27 cellular contexts compared by ENCODE assay signal in genomic region chr17:59401274-59401673, GRCh38.
DNase-seq lines count a peak whose midpoint lies in the region; ATAC-seq, FAIRE-seq and TF ChIP-seq lines count a peak whose summit lies in the region.
"Had no signal": no experiment of that assay in that cellular context is flagged by ENCODE, and none has a peak within 500 bp of the region (broad histone marks: within the 10 kb centered on the region; RNA-seq: fewer than 3 reads in every experiment).

No MANE protein-coding gene starts in this region.

- no peak overlapping the region for H3K4me3 Mint-ChIP-seq in CD8-positive, alpha-beta T cell
- H3K4me3 Mint-ChIP-seq: activated CD8-positive, alpha-beta memory T cell treated with anti-CD3 and anti-CD28 coated beads, Interleukin-2, amount 10 ng/mL, durations not matched to agents 7 days and 5 days; activated T-cell treated with anti-CD3 and anti-CD28 coated beads, Interleukin-2, amount 50 U/mL, for 72 hours; IgD-negative memory B cell; naive B cell had no signal

- FAIRE-seq in D721Med (lab: Jason Lieb, UNC): no peak

- H3K9me2 ChIP-seq in SK-N-SH: no peaks in the 10 kb centered on the region

- no peaks in the 10 kb centered on the region for H3K79me2 ChIP-seq in SK-N-SH (ENCODE audit: insufficient read depth)

- no peak overlapping the region for H3K27ac ChIP-seq in CD8-positive, alpha-beta T cell (ENCODE audit: low read depth, low read length)
- H3K27ac ChIP-seq in SK-N-SH (ENCODE audit: low read depth in 2 of 2, low read length in 1 of 2): peak overlapping the region; percentile 1 to 91; a peak in 2 of 4 replicates
- peak overlapping the region; percentile 6 for H3K27ac ChIP-seq in psoas muscle
- H3K27ac ChIP-seq in esophagus squamous epithelium: peak overlapping the region in 2 of 4 donors; percentile 15 to 51
- H3K27ac ChIP-seq: C4-2B, SJCRH30 had no signal

- intact Hi-C loops in CD8-positive, alpha-beta T cell (cut with DNase I, micrococcal nuclease): no loop called here
- intact Hi-C loops in psoas muscle (cut with DNase I) (no loop called here), esophagus squamous epithelium (cut with DNase I) (no loop called here)

- WGBS in SK-N-SH (ENCODE audit: low lambda C conversion rate): 91% methylated on average over 3 of the region's 3 CpGs
- 66 to 92% (median 78%) methylated on average over 3 of the region's 3 CpGs for WGBS in psoas muscle, 3 donors
- 86 to 96% methylated on average over 3 of the region's 3 CpGs for WGBS in esophagus squamous epithelium, 2 donors

- peak overlapping the region; percentile 43 for H3K27ac Mint-ChIP-seq in CD8-positive, alpha-beta T cell
- H3K27ac Mint-ChIP-seq: activated CD8-positive, alpha-beta memory T cell treated with anti-CD3 and anti-CD28 coated beads, Interleukin-2, amount 10 ng/mL, durations not matched to agents 7 days and 5 days; activated T-cell treated with anti-CD3 and anti-CD28 coated beads, Interleukin-2, amount 50 U/mL, for 72 hours; type B pancreatic cell had no signal

- TF ChIP-seq POLR2A in esophagus squamous epithelium (IDR thresholded peaks at IDR 0.05): no peak

- H3K36me3 ChIP-seq in CD8-positive, alpha-beta T cell (ENCODE audit: insufficient read depth, low read length): peaks cover 16% of the 10 kb centered on the region
- H3K36me3 ChIP-seq in SK-N-SH (replicated peaks in 1 of 2; ENCODE audit: control insufficient read depth in 1 of 2, insufficient read depth in 2 of 2, low read length in 1 of 2) (peaks cover 0 to 9% of the 10 kb centered on the region in 2 experiments), endocrine pancreas (ENCODE audit: control insufficient read depth, insufficient read depth, low read length) (peaks cover 10% of the 10 kb centered on the region), psoas muscle (ENCODE audit: insufficient read depth in 1 of 2, low read depth in 1 of 2) (peaks cover 0 to 76% of the 10 kb centered on the region in 2 donors), esophagus squamous epithelium (peaks cover 0 to 76% (median 4%) of the 10 kb centered on the region in 3 donors)
- H3K36me3 ChIP-seq: SJCRH30 had no signal

- no peaks in the 10 kb centered on the region for H4K20me1 ChIP-seq in SK-N-SH (ENCODE audit: insufficient read depth)

- H3K4me3 ChIP-seq in CD8-positive, alpha-beta T cell (ENCODE audit: low read depth, low read length): no peak overlapping the region
- H3K4me3 ChIP-seq in SK-N-SH (ENCODE audit: low read depth in 2 of 2, low read length in 1 of 2): no peak overlapping the region
- peak overlapping the region; percentile 90 for H3K4me3 ChIP-seq in endocrine pancreas (ENCODE audit: control insufficient read depth, insufficient read depth, low read length)
- H3K4me3 ChIP-seq in psoas muscle: no peak overlapping the region
- no peak overlapping the region for H3K4me3 ChIP-seq in esophagus squamous epithelium
- H3K4me3 ChIP-seq: SJCRH30 had no signal

- no peak overlapping the region for H3K4me2 ChIP-seq in SK-N-SH

- TF ChIP-seq RAD21 in SK-N-SH (IDR thresholded peaks at IDR 0.05; ENCODE audit: low read length): no peak

- no peak overlapping the region for H2AFZ ChIP-seq in SK-N-SH (ENCODE audit: low read depth)

- H3F3A ChIP-seq in SK-N-SH (replicated peaks; ENCODE audit: insufficient read depth): peaks cover 2% of the 10 kb centered on the region

- no peaks in the 10 kb centered on the region for H3K4me1 ChIP-seq in CD8-positive, alpha-beta T cell (ENCODE audit: insufficient read depth, low read length)
- peaks cover 5 to 42% of the 10 kb centered on the region in 2 experiments; a peak in 2 of 4 replicates for H3K4me1 ChIP-seq in SK-N-SH (ENCODE audit: control insufficient read depth in 1 of 2, insufficient read depth in 2 of 2, low read depth in 1 of 2, low read length in 1 of 2)
- peaks cover 24% of the 10 kb centered on the region for H3K4me1 ChIP-seq in endocrine pancreas (ENCODE audit: control insufficient read depth, insufficient read depth, low read length)
- peaks cover 28% of the 10 kb centered on the region for H3K4me1 ChIP-seq in psoas muscle
- H3K4me1 ChIP-seq in esophagus squamous epithelium: peaks cover 0 to 15% (median 2%) of the 10 kb centered on the region in 3 donors
- H3K4me1 ChIP-seq: SJCRH30 had no signal

- H3K9me3 ChIP-seq in CD8-positive, alpha-beta T cell (ENCODE audit: low read length): no peaks in the 10 kb centered on the region
- H3K9me3 ChIP-seq in SK-N-SH (no peaks in the 10 kb centered on the region), endocrine pancreas (ENCODE audit: control insufficient read depth, low read length) (no peaks in the 10 kb centered on the region), psoas muscle (no peaks in the 10 kb centered on the region), esophagus squamous epithelium (no peaks in the 10 kb centered on the region)
- H3K9me3 ChIP-seq: SJCRH30 had no signal

- no peak for TF ChIP-seq CTCF in CD8-positive, alpha-beta T cell (IDR thresholded peaks at IDR 0.05)
- TF ChIP-seq CTCF in SK-N-SH (IDR thresholded peaks at IDR 0.05): no peak
- no peak for TF ChIP-seq CTCF in psoas muscle (IDR thresholded peaks at IDR 0.05)
- TF ChIP-seq CTCF in D721Med (IDR thresholded peaks at IDR 0.05; ENCODE audit: insufficient read depth, missing control alignments): no peak
- no peak for TF ChIP-seq CTCF in esophagus squamous epithelium (IDR thresholded peaks at IDR 0.05)

- H3K4me1 Mint-ChIP-seq in CD8-positive, alpha-beta T cell (ENCODE audit: low read depth): no peaks in the 10 kb centered on the region

- no peaks in the 10 kb centered on the region for H3K27me3 ChIP-seq in CD8-positive, alpha-beta T cell (ENCODE audit: insufficient read depth, low read length)
- H3K27me3 ChIP-seq in SK-N-SH (ENCODE audit: insufficient read depth) (no peaks in the 10 kb centered on the region), endocrine pancreas (ENCODE audit: control insufficient read depth, insufficient read depth, low read length) (no peaks in the 10 kb centered on the region), psoas muscle (ENCODE audit: insufficient read depth in 3 of 3, low read length in 2 of 3) (no peaks in the 10 kb centered on the region), esophagus squamous epithelium (no peaks in the 10 kb centered on the region)
- H3K27me3 ChIP-seq: SJCRH30 had no signal

- H3K9ac ChIP-seq in SK-N-SH (no peak overlapping the region), endocrine pancreas (ENCODE audit: control insufficient read depth, insufficient read depth, low read length) (no peak overlapping the region)

- H3K36me3 Mint-ChIP-seq in CD8-positive, alpha-beta T cell: peaks cover 69% of the 10 kb centered on the region

- H3K27me3 Mint-ChIP-seq in CD8-positive, alpha-beta T cell (ENCODE audit: low read depth): no peaks in the 10 kb centered on the region
- H3K27me3 Mint-ChIP-seq: activated CD8-positive, alpha-beta memory T cell treated with anti-CD3 and anti-CD28 coated beads, Interleukin-2, amount 10 ng/mL, durations not matched to agents 7 days and 5 days; IgD-negative memory B cell; naive B cell; type B pancreatic cell had no signal

- CTCF ChIA-PET in CD8-positive, alpha-beta T cell (lab: Charles Lee): interaction anchor here (1.7 kb wide), 1 partner anchor 39 kb away, joined by 5 read pairs; no protein-coding TSS in a partner anchor
- CTCF ChIA-PET in SK-N-SH (lab: Yijun Ruan, JAX): interaction anchor here (0.6 to 6.5 kb wide), 9 partner anchors 16 to 288 kb away, joined by 3 to 38 read pairs (median 5); no protein-coding TSS in a partner anchor

- DNase-seq in CD8-positive, alpha-beta T cell: no peak
- DNase-seq in SK-N-SH (no peak), psoas muscle (no peak), D721Med (ENCODE audit: insufficient read length, low spot score) (no peak), esophagus squamous epithelium (lab: John Stamatoyannopoulos, UW) (no peak)
- DNase-seq: activated CD4-positive, alpha-beta T cell treated with anti-CD3 and anti-CD28 coated beads, Interleukin-2, amount 50 U/mL, for 1 hour; activated CD4-positive, CD25-positive, alpha-beta regulatory T cell; activated CD8-positive, alpha-beta memory T cell treated with anti-CD3 and anti-CD28 coated beads, Interleukin-2, amount 10 ng/mL, durations not matched to agents 7 days and 5 days; activated naive CD4-positive, alpha-beta T cell; activated T-cell treated with anti-CD3 and anti-CD28 coated beads, Interleukin-2, amount 50 U/mL, for 72 hours; Calu3; DND-41; GOT3; HFFc6; MV-4-11; naive B cell; NCI-H1436 treated with DMSO at 0.1 percent for 48 hours; NCI-H2081 treated with DMSO at 0.1 percent for 48 hours; NCI-H774; SJCRH30; stimulated activated CD4-positive, alpha-beta T cell treated with anti-CD3 and anti-CD28 coated beads, Interleukin-15, amount 100 ng/mL, for 24 hours; stimulated activated CD4-positive, alpha-beta T cell treated with anti-CD3 and anti-CD28 coated beads, Interleukin-4, amount 100 ng/mL, for 4 hours had no signal

- ATAC-seq in CD8-positive, alpha-beta T cell: no peak
- ATAC-seq in psoas muscle (no peak), GM18907 (IDR thresholded peaks at IDR 0.05; ENCODE audit: unreplicated experiment) (no peak)
- ATAC-seq: activated CD8-positive, alpha-beta memory T cell treated with anti-CD3 and anti-CD28 coated beads, Interleukin-2, amount 10 ng/mL, durations not matched to agents 7 days and 5 days; activated T-cell treated with anti-CD3 and anti-CD28 coated beads, Interleukin-2, amount 50 U/mL, for 72 hours had no signal

- POLR2A ChIA-PET in CD8-positive, alpha-beta T cell (lab: Charles Lee): interaction anchor here (0.6 kb wide), 1 partner anchor 137 kb away, joined by 3 read pairs; no protein-coding TSS in a partner anchor
- POLR2A ChIA-PET in SK-N-SH (lab: Yijun Ruan, JAX): interaction anchor here (2.1 kb wide), 1 partner anchor 24 kb away, joined by 7 read pairs; no protein-coding TSS in a partner anchor

- H3K9me3 Mint-ChIP-seq in CD8-positive, alpha-beta T cell: no peaks in the 10 kb centered on the region
- H3K9me3 Mint-ChIP-seq: activated T-cell treated with anti-CD3 and anti-CD28 coated beads, Interleukin-2, amount 50 U/mL, for 72 hours; HFFc6; naive B cell; type B pancreatic cell had no signal

- no peak for TF ChIP-seq EP300 in SK-N-SH (IDR thresholded peaks at IDR 0.05; ENCODE audit: borderline replicate concordance in 1 of 2, low read depth in 1 of 2, low read length in 1 of 2)

TF ChIP-seq in SK-N-SH, 30 proteins besides CTCF, POLR2A, EP300 and RAD21:
- TF ChIP-seq CHD2 (IDR thresholded peaks at IDR 0.05; ENCODE audit: low read length, partially characterized antibody): no peak
- TF ChIP-seq FOXJ3 (CRISPR knock-in tag; IDR thresholded peaks at IDR 0.05): no peak
- no peak for TF ChIP-seq JUND (IDR thresholded peaks at IDR 0.05)
- no peak for TF ChIP-seq NFIC (IDR thresholded peaks at IDR 0.05; ENCODE audit: borderline replicate concordance)
- TF ChIP-seq NRF1 (IDR thresholded peaks at IDR 0.05; ENCODE audit: low read depth, low read length): no peak
